28 cellular contexts compared by ENCODE assay signal in genomic region chr13:76594435-76594834, GRCh38.
"Had no signal": no experiment of that assay in that cellular context is flagged by ENCODE, and none has a peak within 500 bp of the region (broad histone marks: within the 10 kb centered on the region; RNA-seq: fewer than 3 reads in every experiment).

No MANE protein-coding gene starts in this region.

- FAIRE-seq: urothelium cell line had no signal

- H3K27me3 Mint-ChIP-seq: stimulated activated naive B cell treated with anti-CD40 and anti-IgM and Interleukin-4, amounts not matched to agents 10 μg/mL and 1 μg/mL and 100 μg/mL, for 72 hours; stimulated activated naive CD8-positive, alpha-beta T cell treated with anti-CD3 and anti-CD28 coated beads, Interleukin-15, amount 100 ng/mL, for 72 hours had no signal

- H3K4me3 Mint-ChIP-seq: stimulated activated effector memory CD8-positive, alpha-beta T cell treated with anti-CD3 and anti-CD28 coated beads, Interleukin-12 subunit alpha, Interleukin-12 subunit beta, amount 100 ng/mL, for 72 hours; stimulated activated memory B cell treated with anti-CD40 and anti-IgM and Interleukin-4, amounts not matched to agents 10 μg/mL and 1 μg/mL and 100 μg/mL, for 72 hours; stimulated activated naive B cell treated with anti-CD40 and anti-IgM and Interleukin-4, amounts not matched to agents 10 μg/mL and 1 μg/mL and 100 μg/mL, for 72 hours; stimulated activated naive CD8-positive, alpha-beta T cell treated with anti-CD3 and anti-CD28 coated beads, Interleukin-15, amount 100 ng/mL, for 72 hours; stimulated activated naive CD8-positive, alpha-beta T cell treated with anti-CD3 and anti-CD28 coated beads, Interleukin-15, Interleukin-2, amounts not matched to agents 100 ng/mL and 50 ng/mL, for 24 hours; type B pancreatic cell had no signal

- ATAC-seq: stimulated activated effector memory CD8-positive, alpha-beta T cell treated with anti-CD3 and anti-CD28 coated beads, Interleukin-12 subunit alpha, Interleukin-12 subunit beta, amount 100 ng/mL, for 72 hours; stimulated activated memory B cell treated with anti-CD40 and anti-IgM and Interleukin-4, amounts not matched to agents 10 μg/mL and 1 μg/mL and 100 μg/mL, for 72 hours; stimulated activated naive B cell treated with anti-CD40 and anti-IgM and Interleukin-4, amounts not matched to agents 10 μg/mL and 1 μg/mL and 100 μg/mL, for 72 hours; stimulated activated naive CD8-positive, alpha-beta T cell treated with anti-CD3 and anti-CD28 coated beads, Interleukin-15, amount 100 ng/mL, for 72 hours; stimulated activated naive CD8-positive, alpha-beta T cell treated with anti-CD3 and anti-CD28 coated beads, Interleukin-15, Interleukin-2, amounts not matched to agents 100 U/mL and 50 U/mL, for 24 hours; upper lobe of right lung had no signal

- H3K4me1 ChIP-seq: stomach, suprapubic skin, tibial artery, transverse colon, upper lobe of left lung, upper lobe of right lung, vagina had no signal

- H3K27ac Mint-ChIP-seq: stimulated activated effector memory CD8-positive, alpha-beta T cell treated with anti-CD3 and anti-CD28 coated beads, Interleukin-12 subunit alpha, Interleukin-12 subunit beta, amount 100 ng/mL, for 72 hours; stimulated activated memory B cell treated with anti-CD40 and anti-IgM and Interleukin-4, amounts not matched to agents 10 μg/mL and 1 μg/mL and 100 μg/mL, for 72 hours; stimulated activated naive B cell treated with anti-CD40 and anti-IgM and Interleukin-4, amounts not matched to agents 10 μg/mL and 1 μg/mL and 100 μg/mL, for 72 hours; stimulated activated naive CD8-positive, alpha-beta T cell treated with anti-CD3 and anti-CD28 coated beads, Interleukin-15, amount 100 ng/mL, for 72 hours; stimulated activated naive CD8-positive, alpha-beta T cell treated with anti-CD3 and anti-CD28 coated beads, Interleukin-15, Interleukin-2, amounts not matched to agents 100 ng/mL and 50 ng/mL, for 24 hours; type B pancreatic cell had no signal

- H3K9me3 Mint-ChIP-seq: stimulated activated effector memory CD8-positive, alpha-beta T cell treated with anti-CD3 and anti-CD28 coated beads, Interleukin-12 subunit alpha, Interleukin-12 subunit beta, amount 100 ng/mL, for 72 hours; stimulated activated memory B cell treated with anti-CD40 and anti-IgM and Interleukin-4, amounts not matched to agents 10 μg/mL and 1 μg/mL and 100 μg/mL, for 72 hours; stimulated activated naive CD8-positive, alpha-beta T cell treated with anti-CD3 and anti-CD28 coated beads, Interleukin-15, amount 100 ng/mL, for 72 hours; stimulated activated naive CD8-positive, alpha-beta T cell treated with anti-CD3 and anti-CD28 coated beads, Interleukin-15, Interleukin-2, amounts not matched to agents 100 ng/mL and 50 ng/mL, for 24 hours; type B pancreatic cell had no signal

- DNase-seq: stimulated activated CD4-positive, alpha-beta T cell treated with anti-CD3 and anti-CD28 coated beads, Interleukin-2, amount 100 ng/mL, for 48 hours; stimulated activated CD4-positive, alpha-beta T cell treated with anti-CD3 and anti-CD28 coated beads, Interleukin-4, amount 100 ng/mL, for 1 hour; stimulated activated CD4-positive, alpha-beta T cell treated with anti-CD3 and anti-CD28 coated beads, Interleukin-4, amount 100 ng/mL, for 24 hours; stimulated activated CD4-positive, alpha-beta T cell treated with anti-CD3 and anti-CD28 coated beads, Interleukin-4, amount 100 ng/mL, for 4 hours; stimulated activated CD8-positive, alpha-beta memory T cell treated with anti-CD3 and anti-CD28 coated beads, Interleukin-4, amount 100 ng/mL, for 48 hours; stimulated activated naive B cell treated with anti-CD40 and anti-IgM and Interleukin-4, amounts not matched to agents 10 μg/mL and 1 μg/mL and 100 μg/mL, for 72 hours; stimulated activated naive CD4-positive, alpha-beta T cell; stimulated activated naive CD4-positive, alpha-beta T cell treated with Interleukin-2 at 50 U/mL for 16 hours; stimulated activated naive CD8-positive, alpha-beta T cell treated with anti-CD3 and anti-CD28 coated beads, Interleukin-15, amount 100 ng/mL, for 72 hours; stimulated activated naive CD8-positive, alpha-beta T cell treated with anti-CD3 and anti-CD28 coated beads, Interleukin-15, Interleukin-2, amounts not matched to agents 100 U/mL and 50 U/mL, for 24 hours; stomach; substantia nigra; testis; tibial artery; transverse colon; trophoblast cell; upper lobe of left lung; upper lobe of right lung; uterus had no signal

- H3K9me3 ChIP-seq: suprapubic skin, testis, thoracic aorta, tibial artery, transverse colon, upper lobe of left lung, upper lobe of right lung, uterus, vagina had no signal

- H3K4me1 Mint-ChIP-seq: stimulated activated effector memory CD8-positive, alpha-beta T cell treated with anti-CD3 and anti-CD28 coated beads, Interleukin-12 subunit alpha, Interleukin-12 subunit beta, amount 100 ng/mL, for 72 hours; stimulated activated memory B cell treated with anti-CD40 and anti-IgM and Interleukin-4, amounts not matched to agents 10 μg/mL and 1 μg/mL and 100 μg/mL, for 72 hours; stimulated activated naive B cell treated with anti-CD40 and anti-IgM and Interleukin-4, amounts not matched to agents 10 μg/mL and 1 μg/mL and 100 μg/mL, for 72 hours; stimulated activated naive CD8-positive, alpha-beta T cell treated with anti-CD3 and anti-CD28 coated beads, Interleukin-15, amount 100 ng/mL, for 72 hours had no signal

- H3K36me3 Mint-ChIP-seq: stimulated activated effector memory CD8-positive, alpha-beta T cell treated with anti-CD3 and anti-CD28 coated beads, Interleukin-12 subunit alpha, Interleukin-12 subunit beta, amount 100 ng/mL, for 72 hours; stimulated activated memory B cell treated with anti-CD40 and anti-IgM and Interleukin-4, amounts not matched to agents 10 μg/mL and 1 μg/mL and 100 μg/mL, for 72 hours; stimulated activated naive B cell treated with anti-CD40 and anti-IgM and Interleukin-4, amounts not matched to agents 10 μg/mL and 1 μg/mL and 100 μg/mL, for 72 hours; type B pancreatic cell had no signal

- H3K27me3 ChIP-seq: suprapubic skin, testis, tibial artery, tibial nerve, transverse colon, upper lobe of left lung, upper lobe of right lung, uterus, vagina had no signal

- H3K27ac ChIP-seq: stomach, suprapubic skin, testis, thoracic aorta, tibial artery, tibial nerve, transverse colon, upper lobe of left lung, upper lobe of right lung, uterus, vagina had no signal

- H3K36me3 ChIP-seq: stomach, suprapubic skin, thoracic aorta, tibial artery, tibial nerve, transverse colon, upper lobe of left lung, upper lobe of right lung, uterus, vagina had no signal

- H3K4me3 ChIP-seq: stomach, suprapubic skin, testis, thoracic aorta, tibial artery, tibial nerve, transverse colon, upper lobe of left lung, upper lobe of right lung, uterus, vagina had no signal
